ENCODE assay signal across 1 cellular context in the genomic region with DNA sequence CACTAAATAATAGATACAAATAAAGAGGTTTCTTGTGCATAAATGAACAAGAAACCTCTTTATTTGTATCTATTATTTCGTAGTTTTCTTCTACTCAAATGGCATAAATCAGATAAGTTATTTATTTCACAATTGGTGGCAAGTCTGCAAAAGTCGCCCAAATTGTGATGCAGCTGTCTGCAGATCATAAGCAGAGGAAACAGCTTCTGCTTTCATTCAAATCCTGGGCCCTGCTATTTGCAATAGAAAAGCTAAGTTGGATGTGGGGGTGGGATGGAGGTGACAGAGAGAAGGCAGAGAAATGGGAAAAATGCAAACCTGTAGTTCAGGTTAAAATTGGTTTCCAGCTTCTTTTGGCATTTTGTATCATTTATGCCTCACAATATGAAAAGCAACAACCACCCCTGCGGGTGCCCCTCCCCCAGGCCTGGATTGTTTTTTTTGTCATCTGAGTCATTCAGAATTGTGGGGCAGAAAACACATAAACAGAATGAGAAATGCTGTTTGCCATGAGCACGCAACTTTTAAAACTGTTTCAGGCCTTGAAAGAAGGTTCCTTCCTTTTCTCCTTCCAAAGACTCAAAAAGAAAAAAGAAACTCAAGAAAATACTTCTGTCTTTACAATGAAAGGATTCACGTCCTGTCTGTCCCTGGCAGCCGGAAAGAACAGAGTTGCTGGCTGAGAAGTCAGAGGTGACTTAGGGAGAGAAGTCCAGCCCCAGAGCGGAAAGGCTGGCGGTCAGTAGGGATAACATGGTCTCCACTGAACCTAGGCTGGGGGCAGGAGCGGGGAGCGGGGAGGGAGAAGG.
A peak's percentile ranks its signal among the peaks of the same experiment; 100 is the strongest.
TF ChIP-seq lines count a peak whose summit lies in the region.

No MANE protein-coding gene starts in this region.

TF ChIP-seq in K562, 482 proteins besides CTCF, POLR2A, EP300 and RAD21 (continued from another document and continues in another):
- TF ChIP-seq, protein P1, sequence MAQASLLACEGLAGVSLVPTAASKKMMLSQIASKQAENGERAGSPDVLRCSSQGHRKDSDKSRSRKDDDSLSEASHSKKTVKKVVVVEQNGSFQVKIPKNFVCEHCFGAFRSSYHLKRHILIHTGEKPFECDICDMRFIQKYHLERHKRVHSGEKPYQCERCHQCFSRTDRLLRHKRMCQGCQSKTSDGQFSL (CRISPR knock-in tag; IDR thresholded peaks at IDR 0.05), result no peak
- TF ChIP-seq, protein P1 (tag; IDR thresholded peaks at IDR 0.05), result no peak
- TF ChIP-seq, protein P2, sequence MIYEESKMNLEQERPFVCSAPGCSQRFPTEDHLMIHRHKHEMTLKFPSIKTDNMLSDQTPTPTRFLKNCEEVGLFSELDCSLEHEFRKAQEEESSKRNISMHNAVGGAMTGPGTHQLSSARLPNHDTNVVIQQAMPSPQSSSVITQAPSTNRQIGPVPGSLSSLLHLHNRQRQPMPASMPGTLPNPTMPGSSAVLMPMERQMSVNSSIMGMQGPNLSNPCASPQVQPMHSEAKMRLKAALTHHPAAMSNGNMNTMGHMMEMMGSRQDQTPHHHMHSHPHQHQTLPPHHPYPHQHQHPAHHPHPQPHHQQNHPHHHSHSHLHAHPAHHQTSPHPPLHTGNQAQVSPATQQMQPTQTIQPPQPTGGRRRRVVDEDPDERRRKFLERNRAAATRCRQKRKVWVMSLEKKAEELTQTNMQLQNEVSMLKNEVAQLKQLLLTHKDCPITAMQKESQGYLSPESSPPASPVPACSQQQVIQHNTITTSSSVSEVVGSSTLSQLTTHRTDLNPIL (CRISPR knock-in tag; IDR thresholded peaks at IDR 0.05), result no peak
- TF ChIP-seq, protein P3, sequence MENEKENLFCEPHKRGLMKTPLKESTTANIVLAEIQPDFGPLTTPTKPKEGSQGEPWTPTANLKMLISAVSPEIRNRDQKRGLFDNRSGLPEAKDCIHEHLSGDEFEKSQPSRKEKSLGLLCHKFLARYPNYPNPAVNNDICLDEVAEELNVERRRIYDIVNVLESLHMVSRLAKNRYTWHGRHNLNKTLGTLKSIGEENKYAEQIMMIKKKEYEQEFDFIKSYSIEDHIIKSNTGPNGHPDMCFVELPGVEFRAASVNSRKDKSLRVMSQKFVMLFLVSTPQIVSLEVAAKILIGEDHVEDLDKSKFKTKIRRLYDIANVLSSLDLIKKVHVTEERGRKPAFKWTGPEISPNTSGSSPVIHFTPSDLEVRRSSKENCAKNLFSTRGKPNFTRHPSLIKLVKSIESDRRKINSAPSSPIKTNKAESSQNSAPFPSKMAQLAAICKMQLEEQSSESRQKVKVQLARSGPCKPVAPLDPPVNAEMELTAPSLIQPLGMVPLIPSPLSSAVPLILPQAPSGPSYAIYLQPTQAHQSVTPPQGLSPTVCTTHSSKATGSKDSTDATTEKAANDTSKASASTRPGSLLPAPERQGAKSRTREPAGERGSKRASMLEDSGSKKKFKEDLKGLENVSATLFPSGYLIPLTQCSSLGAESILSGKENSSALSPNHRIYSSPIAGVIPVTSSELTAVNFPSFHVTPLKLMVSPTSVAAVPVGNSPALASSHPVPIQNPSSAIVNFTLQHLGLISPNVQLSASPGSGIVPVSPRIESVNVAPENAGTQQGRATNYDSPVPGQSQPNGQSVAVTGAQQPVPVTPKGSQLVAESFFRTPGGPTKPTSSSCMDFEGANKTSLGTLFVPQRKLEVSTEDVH (IDR thresholded peaks at IDR 0.05; ENCODE audit: low read depth, partially characterized antibody), result no peak
- peak; percentile 25 for TF ChIP-seq TAF1 (IDR thresholded peaks at IDR 0.05; ENCODE audit: control insufficient read depth, extremely low read depth, insufficient read depth, low read length, severe bottlenecking)
- TF ChIP-seq, protein P4, sequence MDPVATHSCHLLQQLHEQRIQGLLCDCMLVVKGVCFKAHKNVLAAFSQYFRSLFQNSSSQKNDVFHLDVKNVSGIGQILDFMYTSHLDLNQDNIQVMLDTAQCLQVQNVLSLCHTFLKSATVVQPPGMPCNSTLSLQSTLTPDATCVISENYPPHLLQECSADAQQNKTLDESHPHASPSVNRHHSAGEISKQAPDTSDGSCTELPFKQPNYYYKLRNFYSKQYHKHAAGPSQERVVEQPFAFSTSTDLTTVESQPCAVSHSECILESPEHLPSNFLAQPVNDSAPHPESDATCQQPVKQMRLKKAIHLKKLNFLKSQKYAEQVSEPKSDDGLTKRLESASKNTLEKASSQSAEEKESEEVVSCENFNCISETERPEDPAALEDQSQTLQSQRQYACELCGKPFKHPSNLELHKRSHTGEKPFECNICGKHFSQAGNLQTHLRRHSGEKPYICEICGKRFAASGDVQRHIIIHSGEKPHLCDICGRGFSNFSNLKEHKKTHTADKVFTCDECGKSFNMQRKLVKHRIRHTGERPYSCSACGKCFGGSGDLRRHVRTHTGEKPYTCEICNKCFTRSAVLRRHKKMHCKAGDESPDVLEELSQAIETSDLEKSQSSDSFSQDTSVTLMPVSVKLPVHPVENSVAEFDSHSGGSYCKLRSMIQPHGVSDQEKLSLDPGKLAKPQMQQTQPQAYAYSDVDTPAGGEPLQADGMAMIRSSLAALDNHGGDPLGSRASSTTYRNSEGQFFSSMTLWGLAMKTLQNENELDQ (CRISPR knock-in tag; IDR thresholded peaks at IDR 0.05; ENCODE audit: borderline replicate concordance), result no peak
- TF ChIP-seq BCL6 (CRISPR knock-in tag; IDR thresholded peaks at IDR 0.05), result no peak
- TF ChIP-seq ZBTB1 (CRISPR knock-in tag; IDR thresholded peaks at IDR 0.05; ENCODE audit: borderline replicate concordance, low read depth), result no peak
- TF ChIP-seq, protein P5, sequence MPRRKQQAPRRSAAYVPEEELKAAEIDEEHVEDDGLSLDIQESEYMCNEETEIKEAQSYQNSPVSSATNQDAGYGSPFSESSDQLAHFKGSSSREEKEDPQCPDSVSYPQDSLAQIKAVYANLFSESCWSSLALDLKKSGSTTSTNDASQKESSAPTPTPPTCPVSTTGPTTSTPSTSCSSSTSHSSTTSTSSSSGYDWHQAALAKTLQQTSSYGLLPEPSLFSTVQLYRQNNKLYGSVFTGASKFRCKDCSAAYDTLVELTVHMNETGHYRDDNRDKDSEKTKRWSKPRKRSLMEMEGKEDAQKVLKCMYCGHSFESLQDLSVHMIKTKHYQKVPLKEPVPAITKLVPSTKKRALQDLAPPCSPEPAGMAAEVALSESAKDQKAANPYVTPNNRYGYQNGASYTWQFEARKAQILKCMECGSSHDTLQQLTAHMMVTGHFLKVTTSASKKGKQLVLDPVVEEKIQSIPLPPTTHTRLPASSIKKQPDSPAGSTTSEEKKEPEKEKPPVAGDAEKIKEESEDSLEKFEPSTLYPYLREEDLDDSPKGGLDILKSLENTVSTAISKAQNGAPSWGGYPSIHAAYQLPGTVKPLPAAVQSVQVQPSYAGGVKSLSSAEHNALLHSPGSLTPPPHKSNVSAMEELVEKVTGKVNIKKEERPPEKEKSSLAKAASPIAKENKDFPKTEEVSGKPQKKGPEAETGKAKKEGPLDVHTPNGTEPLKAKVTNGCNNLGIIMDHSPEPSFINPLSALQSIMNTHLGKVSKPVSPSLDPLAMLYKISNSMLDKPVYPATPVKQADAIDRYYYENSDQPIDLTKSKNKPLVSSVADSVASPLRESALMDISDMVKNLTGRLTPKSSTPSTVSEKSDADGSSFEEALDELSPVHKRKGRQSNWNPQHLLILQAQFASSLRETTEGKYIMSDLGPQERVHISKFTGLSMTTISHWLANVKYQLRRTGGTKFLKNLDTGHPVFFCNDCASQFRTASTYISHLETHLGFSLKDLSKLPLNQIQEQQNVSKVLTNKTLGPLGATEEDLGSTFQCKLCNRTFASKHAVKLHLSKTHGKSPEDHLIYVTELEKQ (CRISPR knock-in tag; IDR thresholded peaks at IDR 0.05), result no peak
- TF ChIP-seq, protein P6, sequence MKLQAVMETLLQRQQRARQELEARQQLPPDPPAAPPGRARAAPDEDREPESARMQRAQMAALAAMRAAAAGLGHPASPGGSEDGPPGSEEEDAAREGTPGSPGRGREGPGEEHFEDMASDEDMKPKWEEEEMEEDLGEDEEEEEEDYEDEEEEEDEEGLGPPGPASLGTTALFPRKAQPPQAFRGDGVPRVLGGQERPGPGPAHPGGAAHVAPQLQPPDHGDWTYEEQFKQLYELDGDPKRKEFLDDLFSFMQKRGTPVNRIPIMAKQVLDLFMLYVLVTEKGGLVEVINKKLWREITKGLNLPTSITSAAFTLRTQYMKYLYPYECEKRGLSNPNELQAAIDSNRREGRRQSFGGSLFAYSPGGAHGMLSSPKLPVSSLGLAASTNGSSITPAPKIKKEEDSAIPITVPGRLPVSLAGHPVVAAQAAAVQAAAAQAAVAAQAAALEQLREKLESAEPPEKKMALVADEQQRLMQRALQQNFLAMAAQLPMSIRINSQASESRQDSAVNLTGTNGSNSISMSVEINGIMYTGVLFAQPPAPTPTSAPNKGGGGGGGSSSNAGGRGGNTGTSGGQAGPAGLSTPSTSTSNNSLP (IDR thresholded peaks at IDR 0.05; ENCODE audit: borderline replicate concordance, low read depth, low read length), result no peak
- no peak for TF ChIP-seq ZNF217 (CRISPR knock-in tag; IDR thresholded peaks at IDR 0.05)
- no peak for TF ChIP-seq MYBL2 (IDR thresholded peaks at IDR 0.05; ENCODE audit: low read depth)
- no peak for TF ChIP-seq MYBL2 (CRISPR knock-in tag; IDR thresholded peaks at IDR 0.05; ENCODE audit: borderline replicate concordance)
- TF ChIP-seq, protein P7, sequence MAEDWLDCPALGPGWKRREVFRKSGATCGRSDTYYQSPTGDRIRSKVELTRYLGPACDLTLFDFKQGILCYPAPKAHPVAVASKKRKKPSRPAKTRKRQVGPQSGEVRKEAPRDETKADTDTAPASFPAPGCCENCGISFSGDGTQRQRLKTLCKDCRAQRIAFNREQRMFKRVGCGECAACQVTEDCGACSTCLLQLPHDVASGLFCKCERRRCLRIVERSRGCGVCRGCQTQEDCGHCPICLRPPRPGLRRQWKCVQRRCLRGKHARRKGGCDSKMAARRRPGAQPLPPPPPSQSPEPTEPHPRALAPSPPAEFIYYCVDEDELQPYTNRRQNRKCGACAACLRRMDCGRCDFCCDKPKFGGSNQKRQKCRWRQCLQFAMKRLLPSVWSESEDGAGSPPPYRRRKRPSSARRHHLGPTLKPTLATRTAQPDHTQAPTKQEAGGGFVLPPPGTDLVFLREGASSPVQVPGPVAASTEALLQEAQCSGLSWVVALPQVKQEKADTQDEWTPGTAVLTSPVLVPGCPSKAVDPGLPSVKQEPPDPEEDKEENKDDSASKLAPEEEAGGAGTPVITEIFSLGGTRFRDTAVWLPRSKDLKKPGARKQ (CRISPR knock-in tag; IDR thresholded peaks at IDR 0.05), result no peak
- no peak for TF ChIP-seq SMC3 (conservative IDR thresholded peaks at IDR 0.05; ENCODE audit: insufficient read depth, low read depth, low read length)
- TF ChIP-seq KLF1 (tag; IDR thresholded peaks at IDR 0.05), result no peak
- no peak for TF ChIP-seq ZKSCAN1 (IDR thresholded peaks at IDR 0.05; ENCODE audit: low read depth, low read length)
- TF ChIP-seq, protein P8, sequence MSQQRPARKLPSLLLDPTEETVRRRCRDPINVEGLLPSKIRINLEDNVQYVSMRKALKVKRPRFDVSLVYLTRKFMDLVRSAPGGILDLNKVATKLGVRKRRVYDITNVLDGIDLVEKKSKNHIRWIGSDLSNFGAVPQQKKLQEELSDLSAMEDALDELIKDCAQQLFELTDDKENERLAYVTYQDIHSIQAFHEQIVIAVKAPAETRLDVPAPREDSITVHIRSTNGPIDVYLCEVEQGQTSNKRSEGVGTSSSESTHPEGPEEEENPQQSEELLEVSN (IDR thresholded peaks at IDR 0.05; ENCODE audit: borderline replicate concordance in 1 of 2, extremely low read depth in 1 of 2, insufficient read depth in 1 of 2, insufficient read length in 1 of 2, low read depth in 1 of 2, low read length in 1 of 2, poor library complexity in 1 of 2, severe bottlenecking in 1 of 2), result no peak
- no peak for TF ChIP-seq BHLHE40 (IDR thresholded peaks at IDR 0.05; ENCODE audit: low read length)
- TF ChIP-seq SETDB1 (IDR thresholded peaks at IDR 0.05; ENCODE audit: low read length), result no peak
- no peak for TF ChIP-seq CTBP1 (IDR thresholded peaks at IDR 0.05; ENCODE audit: borderline replicate concordance)
- TF ChIP-seq, protein P9, sequence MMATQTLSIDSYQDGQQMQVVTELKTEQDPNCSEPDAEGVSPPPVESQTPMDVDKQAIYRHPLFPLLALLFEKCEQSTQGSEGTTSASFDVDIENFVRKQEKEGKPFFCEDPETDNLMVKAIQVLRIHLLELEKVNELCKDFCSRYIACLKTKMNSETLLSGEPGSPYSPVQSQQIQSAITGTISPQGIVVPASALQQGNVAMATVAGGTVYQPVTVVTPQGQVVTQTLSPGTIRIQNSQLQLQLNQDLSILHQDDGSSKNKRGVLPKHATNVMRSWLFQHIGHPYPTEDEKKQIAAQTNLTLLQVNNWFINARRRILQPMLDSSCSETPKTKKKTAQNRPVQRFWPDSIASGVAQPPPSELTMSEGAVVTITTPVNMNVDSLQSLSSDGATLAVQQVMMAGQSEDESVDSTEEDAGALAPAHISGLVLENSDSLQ (IDR thresholded peaks at IDR 0.05), result no peak
- no peak for TF ChIP-seq ETV6 (IDR thresholded peaks at IDR 0.05; ENCODE audit: borderline replicate concordance in 1 of 2, low read depth in 2 of 2, low read length in 1 of 2)
- TF ChIP-seq ETV6 (CRISPR knock-in tag; IDR thresholded peaks at IDR 0.05; ENCODE audit: borderline replicate concordance), result no peak
- TF ChIP-seq CHD2 (IDR thresholded peaks at IDR 0.05; ENCODE audit: low read depth, low read length), result 0 out of 2 replicates have a peak, but pooled peaks have one; percentile 14
- no peak for TF ChIP-seq ILK (tag; IDR thresholded peaks at IDR 0.05; ENCODE audit: borderline replicate concordance, low read depth)
- TF ChIP-seq PRMT5 (CRISPR knock-in tag; IDR thresholded peaks at IDR 0.05), result no peak
- TF ChIP-seq FUS (optimal IDR thresholded peaks at IDR 0.05; ENCODE audit: low read depth, low read length), result no peak
- no peak for TF ChIP-seq ZNF347 (CRISPR knock-in tag; IDR thresholded peaks at IDR 0.05; ENCODE audit: low read depth)
- TF ChIP-seq ZNF668 (CRISPR knock-in tag; IDR thresholded peaks at IDR 0.05), result 0 out of 2 replicates have a peak, but pooled peaks have one; percentile 37
- no peak for TF ChIP-seq PTBP1 (IDR thresholded peaks at IDR 0.05; ENCODE audit: low read depth, low read length)
- TF ChIP-seq DACH1 (IDR thresholded peaks at IDR 0.05; ENCODE audit: partially characterized antibody), result no peak
- no peak for TF ChIP-seq ZNF707 (CRISPR knock-in tag; conservative IDR thresholded peaks at IDR 0.05)
- no peak for TF ChIP-seq ZNF764 (CRISPR knock-in tag; IDR thresholded peaks at IDR 0.05; ENCODE audit: low read depth)
- TF ChIP-seq, protein P10, sequence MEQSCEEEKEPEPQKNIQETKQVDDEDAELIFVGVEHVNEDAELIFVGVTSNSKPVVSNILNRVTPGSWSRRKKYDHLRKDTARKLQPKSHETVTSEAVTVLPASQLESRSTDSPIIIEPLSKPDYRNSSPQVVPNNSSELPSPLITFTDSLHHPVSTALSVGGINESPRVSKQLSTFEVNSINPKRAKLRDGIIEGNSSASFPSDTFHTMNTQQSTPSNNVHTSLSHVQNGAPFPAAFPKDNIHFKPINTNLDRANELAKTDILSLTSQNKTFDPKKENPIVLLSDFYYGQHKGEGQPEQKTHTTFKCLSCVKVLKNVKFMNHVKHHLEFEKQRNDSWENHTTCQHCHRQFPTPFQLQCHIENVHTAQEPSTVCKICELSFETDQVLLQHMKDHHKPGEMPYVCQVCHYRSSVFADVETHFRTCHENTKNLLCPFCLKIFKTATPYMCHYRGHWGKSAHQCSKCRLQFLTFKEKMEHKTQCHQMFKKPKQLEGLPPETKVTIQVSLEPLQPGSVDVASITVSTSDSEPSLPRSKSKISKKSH (CRISPR knock-in tag; IDR thresholded peaks at IDR 0.05), result no peak
